ENCODE assay signal across 8 cellular contexts in the genomic region with DNA sequence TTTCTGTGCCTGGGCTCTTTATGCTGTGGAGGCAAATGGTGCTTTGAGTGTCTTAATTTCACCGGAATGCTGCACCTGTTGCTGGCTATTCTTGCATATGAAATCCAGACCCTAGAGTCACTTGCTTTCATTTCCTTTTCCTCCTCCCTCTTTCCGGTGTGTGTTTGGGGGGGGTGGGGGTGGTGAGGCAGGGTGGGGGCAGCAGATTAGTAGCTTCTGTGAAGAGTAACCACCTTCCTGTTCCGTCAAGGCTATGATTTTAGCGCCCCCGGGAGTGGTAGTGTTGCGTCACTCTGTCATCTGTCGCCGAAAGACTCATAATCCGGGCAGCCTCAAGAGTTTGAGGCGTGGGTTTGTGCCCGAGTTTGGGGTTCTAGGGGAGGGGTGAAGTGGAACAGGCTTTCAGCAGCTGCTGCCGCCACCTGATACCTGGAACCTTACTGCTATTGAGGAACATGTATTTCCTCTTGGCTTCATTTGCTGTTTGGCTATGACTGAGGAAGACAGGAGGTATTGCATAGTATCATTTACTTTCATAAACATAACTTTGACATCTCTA. TPM values are rescaled to one million over a fixed set of nuclear protein-coding genes. Genes with fewer than 3 reads are reported as not detected.
DNase-seq lines count a peak whose midpoint lies in the region; ATAC-seq and TF ChIP-seq lines count a peak whose summit lies in the region.

No MANE protein-coding gene starts in this region.

- DNase-seq in AML-193 (lab: John Stamatoyannopoulos, UW) = peak; percentile 76 to 95
- peak; percentile 88 for DNase-seq in activated CD8-positive, alpha-beta T cell treated with anti-CD3 and anti-CD28 coated beads, Interleukin-2, amount 10 ng/mL, durations not matched to agents 7 days and 5 days
- DNase-seq in right lobe of liver = peak in 2 of 3 donors; percentile 30 to 50
- DNase-seq in GM23248 = no peak
- DNase-seq in GM19238 (ENCODE audit: insufficient read length, low spot score) = no peak

- no peaks in the 10 kb centered on the region for H3K27me3 Mint-ChIP-seq in activated CD8-positive, alpha-beta T cell treated with anti-CD3 and anti-CD28 coated beads, Interleukin-2, amount 10 ng/mL, durations not matched to agents 7 days and 5 days (ENCODE audit: low read depth)

- H4K20me1 ChIP-seq in GM23248 (ENCODE audit: insufficient read depth) = peaks cover 6% of the 10 kb centered on the region; the same call in 1 of the 2 replicates

- peaks cover 0 to 7% (median 0%) of the 10 kb centered on the region in 4 donors for H3K4me1 ChIP-seq in right lobe of liver
- peaks cover 26% of the 10 kb centered on the region for H3K4me1 ChIP-seq in thymus (ENCODE audit: control insufficient read depth, insufficient read depth, low read length)
- H3K4me1 ChIP-seq in GM23248 (ENCODE audit: insufficient read depth) = peaks cover 17% of the 10 kb centered on the region

- peaks cover 6% of the 10 kb centered on the region; the same call in 1 of the 2 replicates for H3F3A ChIP-seq in GM23248 (ENCODE audit: insufficient read depth)

- WGBS in right lobe of liver (ENCODE audit: insufficient coverage, low coverage, low lambda C conversion rate, missing lambda C conversion rate) = 46% methylated on average over 7 of the region's 12 CpGs
- under 1% methylated on average over 12 of the region's 12 CpGs for WGBS in thymus
- WGBS in GM23248 (ENCODE audit: low coverage in 1 of 2, low lambda C conversion rate in 2 of 2, missing lambda C conversion rate in 2 of 2), 2 experiments = 81 to 90% methylated on average over 11 to 12 of the region's 12 CpGs

- intact Hi-C loops in right lobe of liver (cut with DNase I) = no loop called here

- peak overlapping the region; percentile 96 for H3K27ac Mint-ChIP-seq in activated CD8-positive, alpha-beta T cell treated with anti-CD3 and anti-CD28 coated beads, Interleukin-2, amount 10 ng/mL, durations not matched to agents 7 days and 5 days

- no peak overlapping the region for H3K4me2 ChIP-seq in GM23248 (ENCODE audit: unreplicated experiment)

- H3K27me3 ChIP-seq in right lobe of liver (no peaks in the 10 kb centered on the region), thymus (ENCODE audit: control insufficient read depth, insufficient read depth) (no peaks in the 10 kb centered on the region), GM23248 (replicated peaks; ENCODE audit: insufficient read depth) (no peaks in the 10 kb centered on the region)

- H3K9me2 ChIP-seq in GM23248 (ENCODE audit: insufficient read depth) = no peaks in the 10 kb centered on the region

- POLR2A ChIA-PET in activated CD8-positive, alpha-beta T cell treated with anti-CD3 and anti-CD28 coated beads, Interleukin-2, amount 10 ng/mL, durations not matched to agents 7 days and 5 days (lab: Charles Lee) = interaction anchor here (0.6 to 2.9 kb wide), 8 partner anchors 10 to 177 kb away, joined by 3 to 12 read pairs (median 4); a partner anchor contains a TSS

- H3K27ac ChIP-seq in right lobe of liver (peak overlapping the region in 1 of 3 donors; percentile 2), thymus (ENCODE audit: low read depth) (peak overlapping the region; percentile 89), GM23248 (no peak overlapping the region)

- H3K9me3 Mint-ChIP-seq in activated CD8-positive, alpha-beta T cell treated with anti-CD3 and anti-CD28 coated beads, Interleukin-2, amount 10 ng/mL, durations not matched to agents 7 days and 5 days (ENCODE audit: insufficient read depth) = no peaks in the 10 kb centered on the region

- peaks cover 2% of the 10 kb centered on the region for H3K36me3 Mint-ChIP-seq in activated CD8-positive, alpha-beta T cell treated with anti-CD3 and anti-CD28 coated beads, Interleukin-2, amount 10 ng/mL, durations not matched to agents 7 days and 5 days (ENCODE audit: low read depth)

- TF ChIP-seq CTCF in right lobe of liver (IDR thresholded peaks at IDR 0.05) = no peak

- CTCF ChIA-PET in activated CD8-positive, alpha-beta T cell treated with anti-CD3 and anti-CD28 coated beads, Interleukin-2, amount 10 ng/mL, durations not matched to agents 7 days and 5 days (lab: Charles Lee) = interaction anchor here (0.7 to 2.3 kb wide), 5 partner anchors 9 to 148 kb away, joined by 3 to 8 read pairs (median 4); no protein-coding TSS in a partner anchor

- H2AFZ ChIP-seq in GM23248 = no peak overlapping the region

- peaks cover 100% of the 10 kb centered on the region for H3K79me2 ChIP-seq in GM23248 (ENCODE audit: insufficient read depth)

- H3K9me3 ChIP-seq in right lobe of liver (no peaks in the 10 kb centered on the region), thymus (ENCODE audit: control insufficient read depth) (no peaks in the 10 kb centered on the region), GM23248 (ENCODE audit: low read depth) (no peaks in the 10 kb centered on the region)

- H3K4me3 Mint-ChIP-seq in activated CD8-positive, alpha-beta T cell treated with anti-CD3 and anti-CD28 coated beads, Interleukin-2, amount 10 ng/mL, durations not matched to agents 7 days and 5 days = peak overlapping the region; percentile 80

- H3K36me3 ChIP-seq in right lobe of liver (no peaks in the 10 kb centered on the region), thymus (ENCODE audit: control insufficient read depth, insufficient read depth) (no peaks in the 10 kb centered on the region), GM23248 (ENCODE audit: low read depth) (no peaks in the 10 kb centered on the region)

- no peak overlapping the region for H3K9ac ChIP-seq in GM23248

- H3K4me1 Mint-ChIP-seq in activated CD8-positive, alpha-beta T cell treated with anti-CD3 and anti-CD28 coated beads, Interleukin-2, amount 10 ng/mL, durations not matched to agents 7 days and 5 days (ENCODE audit: low read depth) = peaks cover 55% of the 10 kb centered on the region

- TF ChIP-seq POLR2A in right lobe of liver (IDR thresholded peaks at IDR 0.05) = no peak

- no peak overlapping the region for H3K4me3 ChIP-seq in right lobe of liver
- H3K4me3 ChIP-seq in thymus (ENCODE audit: low read length) = peak overlapping the region; percentile 50
- H3K4me3 ChIP-seq in GM23248 = no peak overlapping the region

- ATAC-seq in GM19463 (IDR thresholded peaks at IDR 0.05; ENCODE audit: unreplicated experiment) = peak; percentile 43
- ATAC-seq in HG03575 (IDR thresholded peaks at IDR 0.05; ENCODE audit: extremely low read depth, insufficient number of reproducible peaks, low FRiP score, unreplicated experiment) = peak; percentile 25
- ATAC-seq in activated CD8-positive, alpha-beta T cell treated with anti-CD3 and anti-CD28 coated beads, Interleukin-2, amount 10 ng/mL, durations not matched to agents 7 days and 5 days = peak; percentile 83
- peak; percentile 36 to 53 (median 50) for ATAC-seq in right lobe of liver

- in situ Hi-C loops in GM23248 (cut with MboI) = no loop called here

RNA-seq across cellular contexts. Expression of a gene that starts 49.1 kb away (rescaled TPM):
- 100 to 1,000 TPM; 136 to 141 TPM for total RNA-seq in activated CD8-positive, alpha-beta T cell treated with anti-CD3 and anti-CD28 coated beads, Interleukin-2, amount 10 ng/mL, durations not matched to agents 7 days and 5 days
- total RNA-seq in right lobe of liver = 10 to 100 TPM; 27.7 to 66.5 (median 40.8) TPM
- polyA plus RNA-seq in thymus (16.8 TPM), GM23248 (2016; fragmentation: Nextera tagmentation; extraction: Ambion mirVana) (46.6 and 49.4 TPM in 2 replicates)
- total RNA-seq in GM23248 (2014; rRNA removed; shearing (Covaris generic)) = 103 TPM in 2 replicates

Comparison
In these comparisons a context has a peak if more than half of its experiments do, and no peak if none do; other contexts are left out.
1. DNase-seq: peak in AML-193 (2 of 2), activated CD8-positive, alpha-beta T cell treated with anti-CD3 and anti-CD28 coated beads, Interleukin-2, amount 10 ng/mL, durations not matched to agents 7 days and 5 days (single experiment) and right lobe of liver (2 of 3); none in GM23248 (single experiment) and GM19238 (single experiment).
2. ATAC-seq: peak in every context shown above with its lines; median percentile 83 in activated CD8-positive, alpha-beta T cell treated with anti-CD3 and anti-CD28 coated beads, Interleukin-2, amount 10 ng/mL, durations not matched to agents 7 days and 5 days; 50 in right lobe of liver; 43 in GM19463; 25 in HG03575.